10 cellular contexts compared by ENCODE assay signal in genomic region chr15:67077641-67078215, GRCh38. TPM values are rescaled to one million over a fixed set of nuclear protein-coding genes. Genes with fewer than 3 reads are reported as not detected.
DNase-seq lines count a peak whose midpoint lies in the region; ATAC-seq, FAIRE-seq and TF ChIP-seq lines count a peak whose summit lies in the region.
"Had no signal": no experiment of that assay in that cellular context is flagged by ENCODE, and none has a peak within 500 bp of the region (broad histone marks: within the 10 kb centered on the region; RNA-seq: fewer than 3 reads in every experiment).

No MANE protein-coding gene starts in this region.

- DNase-seq in NCI-H82 (lab: John Stamatoyannopoulos, UW) (peak; percentile 6), NCI-H82 treated with DMSO at 0.1 percent for 48 hours (lab: John Stamatoyannopoulos, UW; ENCODE audit: unreplicated experiment) (no peak), OCI-LY7 (ENCODE audit: low spot score) (peak; percentile 57), smooth muscle cell (lab: John Stamatoyannopoulos, UW; ENCODE audit: unreplicated experiment) (no peak), GM12892 (ENCODE audit: insufficient read length) (no peak), GM13976 (ENCODE audit: low spot score) (no peak), AML-193 (lab: John Stamatoyannopoulos, UW) (no peak)

- peaks cover 96% of the 10 kb centered on the region for H3K79me2 ChIP-seq in OCI-LY7 (ENCODE audit: insufficient read depth, low read depth, low read length)
- peaks cover 91% of the 10 kb centered on the region for H3K79me2 ChIP-seq in smooth muscle cell (ENCODE audit: low read depth)

- 49% methylated on average over 6 of the region's 6 CpGs for WGBS in smooth muscle cell (ENCODE audit: low lambda C conversion rate)

- POLR2A ChIA-PET in OCI-LY7 (lab: Charles Lee): interaction anchor here (0.6 to 12.4 kb wide), 2 partner anchors 8 to 18 kb away, joined by 3 to 80 read pairs; no protein-coding TSS in a partner anchor

- no peak for TF ChIP-seq POLR2A in GM12892 (IDR thresholded peaks at IDR 0.05; ENCODE audit: low read depth, low read length)

- no peak overlapping the region for H2AFZ ChIP-seq in OCI-LY7 (ENCODE audit: low read length)
- H2AFZ ChIP-seq in smooth muscle cell (ENCODE audit: low read depth): no peak overlapping the region

- FAIRE-seq in GM12892 (lab: Jason Lieb, UNC): no peak
- FAIRE-seq: islet of Langerhans had no signal

- H3K4me2 ChIP-seq in OCI-LY7 (ENCODE audit: low read length) (peak overlapping the region; percentile 87), smooth muscle cell (peak overlapping the region; percentile 38)

- H3K27ac ChIP-seq in OCI-LY7 (ENCODE audit: low read depth, low read length, poor library complexity, severe bottlenecking) (peak overlapping the region; percentile 85), smooth muscle cell (ENCODE audit: low read depth) (peak overlapping the region; percentile 86)
- H3K27ac ChIP-seq: 22Rv1 had no signal

- peak overlapping the region; percentile 48 for H3K9ac ChIP-seq in smooth muscle cell (ENCODE audit: low read depth)

- H3K27me3 ChIP-seq in smooth muscle cell (ENCODE audit: low read depth): no peaks in the 10 kb centered on the region

- H3F3A ChIP-seq in smooth muscle cell (ENCODE audit: low read depth): peaks cover 20% of the 10 kb centered on the region

- CTCF ChIA-PET in OCI-LY7 (lab: Charles Lee; ENCODE audit: unreplicated experiment): no interaction called here

- in situ Hi-C loops in GM13976 (cut with MboI; ENCODE audit: low sequenced_read_pairs, unreplicated experiment): no loop called here

- no peaks in the 10 kb centered on the region for H3K9me3 ChIP-seq in OCI-LY7 (ENCODE audit: low read length)
- no peaks in the 10 kb centered on the region for H3K9me3 ChIP-seq in smooth muscle cell (replicated peaks; ENCODE audit: low read depth)

- H4K20me1 ChIP-seq in OCI-LY7 (ENCODE audit: insufficient read depth, low read length): no peaks in the 10 kb centered on the region
- H4K20me1 ChIP-seq in smooth muscle cell (ENCODE audit: low read depth): peaks cover 84% of the 10 kb centered on the region

- H3K9me2 ChIP-seq in OCI-LY7 (ENCODE audit: insufficient read depth, low read length): no peaks in the 10 kb centered on the region

- H3K4me3 ChIP-seq in OCI-LY7 (ENCODE audit: low read depth, low read length, poor library complexity, severe bottlenecking) (peak overlapping the region; percentile 55), smooth muscle cell (no peak overlapping the region)

- H3K36me3 ChIP-seq in OCI-LY7 (ENCODE audit: insufficient read depth, low read length) (peaks cover 43% of the 10 kb centered on the region), smooth muscle cell (ENCODE audit: low read depth) (no peaks in the 10 kb centered on the region)

- peak; percentile 33 for ATAC-seq in esophagus mucosa

- TF ChIP-seq CTCF in OCI-LY7 (conservative IDR thresholded peaks at IDR 0.05; ENCODE audit: low read length): no peak
- TF ChIP-seq CTCF in smooth muscle cell (IDR thresholded peaks at IDR 0.05; ENCODE audit: borderline replicate concordance, insufficient read depth, poor library complexity, severe bottlenecking): no peak
- TF ChIP-seq CTCF in GM13976 (IDR thresholded peaks at IDR 0.05; ENCODE audit: borderline replicate concordance, control extremely low read depth, extremely low read depth, insufficient read depth, missing control alignments): no peak

- intact Hi-C loops in OCI-LY7 (cut with micrococcal nuclease; ENCODE audit: unreplicated experiment): no loop called here

- H3K4me1 ChIP-seq in OCI-LY7 (ENCODE audit: insufficient read depth, low read length, poor library complexity, severe bottlenecking): peaks cover 99% of the 10 kb centered on the region
- H3K4me1 ChIP-seq in smooth muscle cell (ENCODE audit: low read depth): peaks cover 28% of the 10 kb centered on the region

- no TSS peak for BruUV-seq in OCI-LY7 (replicated peaks; lab: Mats Ljungman, UMichigan)

RNA-seq across cellular contexts. Expression of gene SMAD3, which starts 12.3 kb away (rescaled TPM):
- 32.8 and 41.2 TPM in 2 replicates for total RNA-seq in OCI-LY7 (2014; rRNA removed; shearing (Covaris generic))
- total RNA-seq in OCI-LY7 (2022) (77.8 and 84.5 TPM in 2 replicates), esophagus mucosa (35.6 TPM), smooth muscle cell (21.9 and 25.9 TPM in 2 replicates)
- polyA plus RNA-seq in smooth muscle cell: 20.2 and 27.7 TPM in 2 replicates
- polyA plus RNA-seq in GM12892 (2012; ENCODE audit: missing spikeins): 20.6 TPM

Comparison
In these comparisons a context has a peak if more than half of its experiments do, and no peak if none do; other contexts are left out.
1. DNase-seq: peak in NCI-H82 (single experiment) and OCI-LY7 (single experiment); none in NCI-H82 treated with DMSO at 0.1 percent for 48 hours (single experiment), smooth muscle cell (single experiment), GM12892 (single experiment), GM13976 (single experiment) and AML-193 (0 of 2).